8 cellular contexts compared by ENCODE assay signal in genomic region chr17:8152112-8152775, GRCh38. TPM values are rescaled to one million over a fixed set of nuclear protein-coding genes. Genes with fewer than 3 reads are reported as not detected.
DNase-seq lines count a peak whose midpoint lies in the region; ATAC-seq and TF ChIP-seq lines count a peak whose summit lies in the region.

A gene with protein sequence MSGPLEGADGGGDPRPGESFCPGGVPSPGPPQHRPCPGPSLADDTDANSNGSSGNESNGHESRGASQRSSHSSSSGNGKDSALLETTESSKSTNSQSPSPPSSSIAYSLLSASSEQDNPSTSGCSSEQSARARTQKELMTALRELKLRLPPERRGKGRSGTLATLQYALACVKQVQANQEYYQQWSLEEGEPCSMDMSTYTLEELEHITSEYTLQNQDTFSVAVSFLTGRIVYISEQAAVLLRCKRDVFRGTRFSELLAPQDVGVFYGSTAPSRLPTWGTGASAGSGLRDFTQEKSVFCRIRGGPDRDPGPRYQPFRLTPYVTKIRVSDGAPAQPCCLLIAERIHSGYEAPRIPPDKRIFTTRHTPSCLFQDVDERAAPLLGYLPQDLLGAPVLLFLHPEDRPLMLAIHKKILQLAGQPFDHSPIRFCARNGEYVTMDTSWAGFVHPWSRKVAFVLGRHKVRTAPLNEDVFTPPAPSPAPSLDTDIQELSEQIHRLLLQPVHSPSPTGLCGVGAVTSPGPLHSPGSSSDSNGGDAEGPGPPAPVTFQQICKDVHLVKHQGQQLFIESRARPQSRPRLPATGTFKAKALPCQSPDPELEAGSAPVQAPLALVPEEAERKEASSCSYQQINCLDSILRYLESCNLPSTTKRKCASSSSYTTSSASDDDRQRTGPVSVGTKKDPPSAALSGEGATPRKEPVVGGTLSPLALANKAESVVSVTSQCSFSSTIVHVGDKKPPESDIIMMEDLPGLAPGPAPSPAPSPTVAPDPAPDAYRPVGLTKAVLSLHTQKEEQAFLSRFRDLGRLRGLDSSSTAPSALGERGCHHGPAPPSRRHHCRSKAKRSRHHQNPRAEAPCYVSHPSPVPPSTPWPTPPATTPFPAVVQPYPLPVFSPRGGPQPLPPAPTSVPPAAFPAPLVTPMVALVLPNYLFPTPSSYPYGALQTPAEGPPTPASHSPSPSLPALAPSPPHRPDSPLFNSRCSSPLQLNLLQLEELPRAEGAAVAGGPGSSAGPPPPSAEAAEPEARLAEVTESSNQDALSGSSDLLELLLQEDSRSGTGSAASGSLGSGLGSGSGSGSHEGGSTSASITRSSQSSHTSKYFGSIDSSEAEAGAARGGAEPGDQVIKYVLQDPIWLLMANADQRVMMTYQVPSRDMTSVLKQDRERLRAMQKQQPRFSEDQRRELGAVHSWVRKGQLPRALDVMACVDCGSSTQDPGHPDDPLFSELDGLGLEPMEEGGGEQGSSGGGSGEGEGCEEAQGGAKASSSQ (N-terminal part only) (minus strand): TSS chr17:8152404. CDS start chr17:8150706, 1,698 bp downstream.

- peak within 1 kb of the TSS; percentile 90 for H3K9ac ChIP-seq in BLaER1

- CTCF ChIA-PET in HEK293T (lab: Yijun Ruan, JAX) = interaction anchor here (0.6 kb wide), 1 partner anchor 33 kb away, joined by 3 read pairs; no protein-coding TSS in a partner anchor

- POLR2A ChIA-PET in HEK293T (lab: Yijun Ruan, JAX) = interaction anchor here (0.6 to 6.1 kb wide), 6 partner anchors 9 to 90 kb away, joined by 3 to 53 read pairs (median 7); partner anchors contain the start of gene HES7

- no peak within 1 kb of the TSS for H3K27ac Mint-ChIP-seq in chondrocyte (ENCODE audit: unreplicated experiment)

- peak within 1 kb of the TSS; percentile 82 for H3K27ac ChIP-seq in BLaER1

- peaks cover 34% of the 10 kb centered on the region for H4K20me1 ChIP-seq in BLaER1

- peak; percentile 85 for DNase-seq in HEK293T (ENCODE audit: extremely low spot score)
- DNase-seq in NCI-H345 (lab: John Stamatoyannopoulos, UW) = peak; percentile 81
- DNase-seq in activated CD4-positive, alpha-beta T cell treated with anti-CD3 and anti-CD28 coated beads for 24 hours (ENCODE audit: low read depth in 2 of 2) = peak; percentile 75 to 91
- DNase-seq in chondrocyte (ENCODE audit: low spot score) = peak; percentile 99
- DNase-seq in kidney epithelial cell (ENCODE audit: low read depth) = peak; percentile 81
- peak; percentile 65 to 76 for DNase-seq in stimulated activated CD4-positive, alpha-beta T cell treated with anti-CD3 and anti-CD28 coated beads, Interleukin-15, amount 100 ng/mL, for 1 hour (ENCODE audit: low read depth in 1 of 2, low spot score in 1 of 2)

- H3K4me3 Mint-ChIP-seq in chondrocyte (ENCODE audit: unreplicated experiment) = no peak within 1 kb of the TSS

- peak within 1 kb of the TSS; percentile 98 for H3K4me2 ChIP-seq in BLaER1

- H3K36me3 Mint-ChIP-seq in chondrocyte (ENCODE audit: low read depth) = peaks cover 17% of the 10 kb centered on the region

- H3K9me3 ChIP-seq in BLaER1 = no peaks in the 10 kb centered on the region

- H3K27me3 Mint-ChIP-seq in chondrocyte (ENCODE audit: low read depth) = no peaks in the 10 kb centered on the region

- H3K9me3 Mint-ChIP-seq in chondrocyte (ENCODE audit: low read depth) = no peaks in the 10 kb centered on the region

- TF ChIP-seq CTCF in chondrocyte (IDR thresholded peaks at IDR 0.05) = no peak
- no peak for TF ChIP-seq CTCF in kidney epithelial cell (IDR thresholded peaks at IDR 0.05; ENCODE audit: insufficient read depth, low read length, poor library complexity, severe bottlenecking)

- H3K4me1 ChIP-seq in BLaER1 = peaks cover 58% of the 10 kb centered on the region

- peaks cover 35% of the 10 kb centered on the region for H3K4me1 Mint-ChIP-seq in chondrocyte (ENCODE audit: low read depth)

- H3K36me3 ChIP-seq in BLaER1 (peaks cover 35% of the 10 kb centered on the region), kidney epithelial cell (ENCODE audit: control insufficient read depth, insufficient read depth, low read length) (peaks cover 2% of the 10 kb centered on the region)

- ATAC-seq in HG02623 (IDR thresholded peaks at IDR 0.05; ENCODE audit: unreplicated experiment) = no peak

- H3K27me3 ChIP-seq in BLaER1 (no peaks in the 10 kb centered on the region), kidney epithelial cell (ENCODE audit: control insufficient read depth, insufficient read depth, low read length) (no peaks in the 10 kb centered on the region)

- H3K4me3 ChIP-seq in BLaER1 (peak within 1 kb of the TSS; percentile 88), kidney epithelial cell (ENCODE audit: low read depth, low read length) (peak within 1 kb of the TSS; percentile 62)

TF ChIP-seq in HEK293T, 16 proteins besides CTCF, POLR2A, EP300 and RAD21:
- TF ChIP-seq HDGF (IDR thresholded peaks at IDR 0.05; ENCODE audit: borderline replicate concordance) (peak; percentile 51; the same call in 1 of the 2 replicates), FOXK2 (IDR thresholded peaks at IDR 0.05) (no peak), SUZ12 (IDR thresholded peaks at IDR 0.05) (no peak), ELF4 (IDR thresholded peaks at IDR 0.05) (no peak), L3MBTL2 (conservative IDR thresholded peaks at IDR 0.05) (peak; percentile 93), BHLHE40 (IDR thresholded peaks at IDR 0.05; ENCODE audit: borderline replicate concordance) (no peak)
- TF ChIP-seq, protein P1, sequence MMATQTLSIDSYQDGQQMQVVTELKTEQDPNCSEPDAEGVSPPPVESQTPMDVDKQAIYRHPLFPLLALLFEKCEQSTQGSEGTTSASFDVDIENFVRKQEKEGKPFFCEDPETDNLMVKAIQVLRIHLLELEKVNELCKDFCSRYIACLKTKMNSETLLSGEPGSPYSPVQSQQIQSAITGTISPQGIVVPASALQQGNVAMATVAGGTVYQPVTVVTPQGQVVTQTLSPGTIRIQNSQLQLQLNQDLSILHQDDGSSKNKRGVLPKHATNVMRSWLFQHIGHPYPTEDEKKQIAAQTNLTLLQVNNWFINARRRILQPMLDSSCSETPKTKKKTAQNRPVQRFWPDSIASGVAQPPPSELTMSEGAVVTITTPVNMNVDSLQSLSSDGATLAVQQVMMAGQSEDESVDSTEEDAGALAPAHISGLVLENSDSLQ (IDR thresholded peaks at IDR 0.05) = no peak

RNA-seq across cellular contexts. Expression of the gene that starts here (rescaled TPM):
- total RNA-seq in chondrocyte = 68.0 to 87.6 TPM (median 75.9 TPM) in 3 replicates
- 11.0 and 19.4 TPM in 2 replicates for total RNA-seq in kidney epithelial cell
